29 cellular contexts compared by ENCODE assay signal in genomic region chr11:83858694-83859093, GRCh38.
"Had no signal": no experiment of that assay in that cellular context is flagged by ENCODE, and none has a peak within 500 bp of the region (broad histone marks: within the 10 kb centered on the region; RNA-seq: fewer than 3 reads in every experiment).

No MANE protein-coding gene starts in this region.

- H3K4me1 ChIP-seq: colonic mucosa, esophagus muscularis mucosa, esophagus squamous epithelium, gastrocnemius medialis, gastroesophageal sphincter had no signal

- H3K4me1 Mint-ChIP-seq: endodermal cell had no signal

- H3K4me3 Mint-ChIP-seq: dendritic cell treated with granulocyte-macrophage colony-stimulating factor and Interleukin-4, amounts not matched to agents 40 ng/mL and 50 ng/mL, for 4 days; effector memory CD8-positive, alpha-beta T cell; endodermal cell had no signal

- H3K27me3 ChIP-seq: colonic mucosa, dorsolateral prefrontal cortex, esophagus muscularis mucosa, esophagus squamous epithelium, foreskin keratinocyte, gastrocnemius medialis, gastroesophageal sphincter, heart left ventricle, heart right ventricle had no signal

- ATAC-seq: effector memory CD8-positive, alpha-beta T cell; esophagus mucosa; foreskin keratinocyte; gastrocnemius medialis; gastroesophageal sphincter; heart left ventricle; heart right ventricle had no signal

- FAIRE-seq: colon, endometrium, endothelial cell of umbilical vein, frontal cortex had no signal

- H3K27ac ChIP-seq: colonic mucosa, coronary artery, epithelial cell of prostate, esophagus muscularis mucosa, esophagus squamous epithelium, foreskin keratinocyte, gastrocnemius medialis, gastroesophageal sphincter, heart left ventricle, heart right ventricle had no signal

- H3K9me3 ChIP-seq: colonic mucosa, esophagus squamous epithelium, gastrocnemius medialis had no signal

- H3K27ac Mint-ChIP-seq: dendritic cell treated with granulocyte-macrophage colony-stimulating factor and Interleukin-4, amounts not matched to agents 40 ng/mL and 50 ng/mL, for 4 days; effector memory CD8-positive, alpha-beta T cell; endodermal cell had no signal

- DNase-seq: colonic mucosa; cortex of kidney; dermis blood vessel endothelial cell; dorsolateral prefrontal cortex; effector CD4-positive, alpha-beta T cell; effector CD8-positive, alpha-beta T cell; effector memory CD4-positive, alpha-beta T cell; effector memory CD8-positive, alpha-beta T cell; endodermal cell; erythroblast; esophagus squamous epithelium; foreskin fibroblast; foreskin keratinocyte; foreskin melanocyte; gastrocnemius medialis; glutamatergic neuron; head of caudate nucleus; heart left ventricle; heart right ventricle had no signal

- H3K4me3 ChIP-seq: colonic mucosa, coronary artery, dorsolateral prefrontal cortex, esophagus muscularis mucosa, esophagus squamous epithelium, gastrocnemius medialis, gastroesophageal sphincter, heart left ventricle, heart right ventricle had no signal

- H3K36me3 ChIP-seq: colonic mucosa, esophagus muscularis mucosa, esophagus squamous epithelium, gastrocnemius medialis, gastroesophageal sphincter, heart left ventricle, heart right ventricle had no signal

- H3K27me3 Mint-ChIP-seq: dendritic cell treated with granulocyte-macrophage colony-stimulating factor and Interleukin-4, amounts not matched to agents 40 ng/mL and 50 ng/mL, for 4 days; effector memory CD8-positive, alpha-beta T cell had no signal
